29 cellular contexts compared by ENCODE assay signal in genomic region chr19:56601375-56601774, GRCh38. TPM values are rescaled to one million over a fixed set of nuclear protein-coding genes. Genes with fewer than 3 reads are reported as not detected.
A peak's percentile ranks its signal among the peaks of the same experiment; 100 is the strongest.
DNase-seq lines count a peak whose midpoint lies in the region; ATAC-seq and TF ChIP-seq lines count a peak whose summit lies in the region.
"Had no signal": no experiment of that assay in that cellular context is flagged by ENCODE, and none has a peak within 500 bp of the region (broad histone marks: within the 10 kb centered on the region; RNA-seq: fewer than 3 reads in every experiment).

No MANE protein-coding gene starts in this region.

- H3K79me1 ChIP-seq in IMR-90 (ENCODE audit: low read depth in 1 of 2, low read length in 2 of 2) (peaks cover 18 to 30% of the 10 kb centered on the region in 2 experiments), mesendoderm (ENCODE audit: low read length) (peaks cover 35% of the 10 kb centered on the region)

- no peaks in the 10 kb centered on the region for H3K27me3 ChIP-seq in BLaER1 treated with 17β-estradiol and CSF1 and Interleukin-3, amounts not matched to agents 10 nM and 100 nM
- H3K27me3 ChIP-seq in IMR-90 (ENCODE audit: control insufficient read depth, insufficient read depth, low read length) (no peaks in the 10 kb centered on the region), mesendoderm (ENCODE audit: insufficient read depth, low read length, poor library complexity) (no peaks in the 10 kb centered on the region)
- H3K27me3 ChIP-seq: body of pancreas, foreskin keratinocyte, hepatocyte had no signal

- no peak for TF ChIP-seq POLR2A in IMR-90 (IDR thresholded peaks at IDR 0.05; ENCODE audit: low read depth, low read length)

- H4K91ac ChIP-seq in IMR-90 (ENCODE audit: insufficient read depth, low read depth, low read length), result no peak overlapping the region

- DNase-seq in IMR-90 (peak; percentile 8), astrocyte of the hippocampus (ENCODE audit: low read depth, low spot score) (peak; percentile 31), mesendoderm (peak; percentile 1), dedifferentiated amniotic fluid mesenchymal stem cell (ENCODE audit: extremely low spot score) (no peak), globus pallidus (ENCODE audit: low spot score) (no peak)
- no peak for DNase-seq in T-helper 2 cell treated with Interferon-gamma antibody and Interleukin-4, amounts not matched to agents 5 μg/mL and 100 μg/mL, for 36 hours (ENCODE audit: low spot score)
- no peak for DNase-seq in activated naive CD4-positive, alpha-beta T cell treated with Interleukin-2 at 50 U/mL for 16 hours
- DNase-seq: activated CD4-positive, alpha-beta T cell treated with anti-CD3 and anti-CD28 coated beads for 36 hours; activated effector memory CD4-positive, alpha-beta T cell treated with Interleukin-2 at 50 U/mL for 16 hours; activated naive CD8-positive, alpha-beta T cell treated with anti-CD3 and anti-CD28 coated beads, Interleukin-2, amount 10 ng/mL, durations not matched to agents 7 days and 5 days; activated T-cell treated with anti-CD3 and anti-CD28 coated beads for 4 hours; body of pancreas; effector CD8-positive, alpha-beta T cell; H7; left colon; NCI-H146; NCI-H446 treated with DMSO at 0.1 percent for 48 hours; stimulated activated naive CD8-positive, alpha-beta T cell treated with anti-CD3 and anti-CD28 coated beads, Interleukin-15, Interleukin-2, amounts not matched to agents 100 U/mL and 50 U/mL, for 24 hours had no signal

- H3K79me2 ChIP-seq in mesendoderm (ENCODE audit: control insufficient read depth, insufficient read depth, low read length), result peaks cover 14% of the 10 kb centered on the region

- H3K9ac ChIP-seq in BLaER1 treated with 17β-estradiol and CSF1 and Interleukin-3, amounts not matched to agents 10 nM and 100 nM, result no peak overlapping the region
- H3K9ac ChIP-seq in IMR-90 (ENCODE audit: low read depth, low read length), result no peak overlapping the region
- H3K9ac ChIP-seq in mesendoderm (ENCODE audit: low read length), result no peak overlapping the region

- H4K8ac ChIP-seq in IMR-90 (ENCODE audit: low read depth in 2 of 2, low read length in 2 of 2) (no peak overlapping the region), mesendoderm (ENCODE audit: low read depth, low read length) (no peak overlapping the region)

- H3K56ac ChIP-seq in IMR-90 (ENCODE audit: extremely low read depth, insufficient read depth, low read length) (no peak overlapping the region), mesendoderm (ENCODE audit: low read length) (no peak overlapping the region)

- no peak overlapping the region for H3K4me2 ChIP-seq in BLaER1 treated with 17β-estradiol and CSF1 and Interleukin-3, amounts not matched to agents 10 nM and 100 nM
- H3K4me2 ChIP-seq in IMR-90 (ENCODE audit: low read depth, low read length) (no peak overlapping the region), mesendoderm (ENCODE audit: low read length) (no peak overlapping the region)
- H3K4me2 ChIP-seq: hepatocyte had no signal

- H3K4ac ChIP-seq in IMR-90 (ENCODE audit: low read depth, low read length) (no peak overlapping the region), mesendoderm (ENCODE audit: low read depth, low read length) (no peak overlapping the region)

- H3K27ac ChIP-seq in BLaER1 treated with 17β-estradiol and CSF1 and Interleukin-3, amounts not matched to agents 10 nM and 100 nM, result no peak overlapping the region
- H3K27ac ChIP-seq in IMR-90 (ENCODE audit: insufficient read depth, low read length), result no peak overlapping the region
- no peak overlapping the region for H3K27ac ChIP-seq in mesendoderm (ENCODE audit: low read depth, low read length)
- H3K27ac ChIP-seq: body of pancreas, foreskin keratinocyte, hepatocyte, thoracic aorta had no signal

- peaks cover 0 to 16% (median 0%) of the 10 kb centered on the region in 11 experiments; a peak in 3 of 22 replicates for H4K20me1 ChIP-seq in BLaER1 treated with 17β-estradiol and CSF1 and Interleukin-3, amounts not matched to agents 10 nM and 100 nM
- no peaks in the 10 kb centered on the region for H4K20me1 ChIP-seq in IMR-90 (ENCODE audit: insufficient read depth, low read length)

- peaks cover 1 to 5% (median 3%) of the 10 kb centered on the region in 10 experiments; a peak in 17 of 20 replicates for H3K4me1 ChIP-seq in BLaER1 treated with 17β-estradiol and CSF1 and Interleukin-3, amounts not matched to agents 10 nM and 100 nM
- no peaks in the 10 kb centered on the region for H3K4me1 ChIP-seq in IMR-90 (ENCODE audit: control insufficient read depth, insufficient read depth, low read length)
- H3K4me1 ChIP-seq in mesendoderm (ENCODE audit: control insufficient read depth, low read depth, low read length), result no peaks in the 10 kb centered on the region
- H3K4me1 ChIP-seq: foreskin keratinocyte had no signal

- peaks cover 68% of the 10 kb centered on the region for H3K9me3 Mint-ChIP-seq in T-helper 2 cell treated with Interferon-gamma antibody and Interleukin-4, amounts not matched to agents 5 μg/mL and 100 μg/mL, for 36 hours

- H3K4me1 Mint-ChIP-seq in T-helper 2 cell treated with Interferon-gamma antibody and Interleukin-4, amounts not matched to agents 5 μg/mL and 100 μg/mL, for 36 hours (ENCODE audit: low read depth), result no peaks in the 10 kb centered on the region

- no peak overlapping the region for H3K27ac Mint-ChIP-seq in T-helper 2 cell treated with Interferon-gamma antibody and Interleukin-4, amounts not matched to agents 5 μg/mL and 100 μg/mL, for 36 hours
- H3K27ac Mint-ChIP-seq: activated CD4-positive, alpha-beta T cell treated with anti-CD3 and anti-CD28 coated beads for 36 hours; activated naive CD8-positive, alpha-beta T cell treated with anti-CD3 and anti-CD28 coated beads, Interleukin-2, amount 10 ng/mL, durations not matched to agents 7 days and 5 days; memory B cell had no signal

- POLR2A ChIA-PET in IMR-90 (lab: Charles Lee; ENCODE audit: unreplicated experiment), result no interaction called here

- ATAC-seq in IMR-90 (ENCODE audit: low read depth), result no peak
- ATAC-seq: activated CD4-positive, alpha-beta T cell treated with anti-CD3 and anti-CD28 coated beads for 36 hours; body of pancreas; esophagus mucosa; foreskin keratinocyte; K562; left colon; Right ventricle myocardium inferior; SK-N-SH treated with all-trans-retinoic acid at 6 μM for 48 hours; stimulated activated naive CD8-positive, alpha-beta T cell treated with anti-CD3 and anti-CD28 coated beads, Interleukin-15, Interleukin-2, amounts not matched to agents 100 U/mL and 50 U/mL, for 24 hours had no signal

- peak overlapping the region in 6 of 10 experiments; percentile 8 to 38 (median 24); a peak in 5 of 20 replicates for H3K4me3 ChIP-seq in BLaER1 treated with 17β-estradiol and CSF1 and Interleukin-3, amounts not matched to agents 10 nM and 100 nM
- H3K4me3 ChIP-seq in IMR-90 (ENCODE audit: insufficient read depth, low read depth, low read length) (no peak overlapping the region), mesendoderm (ENCODE audit: low read length) (no peak overlapping the region)
- H3K4me3 ChIP-seq: body of pancreas, hepatocyte, K562, thoracic aorta had no signal

- TF ChIP-seq RAD21 in IMR-90 (IDR thresholded peaks at IDR 0.05; ENCODE audit: low read length), result no peak

- H4K5ac ChIP-seq in IMR-90 (ENCODE audit: low read depth, low read length) (no peak overlapping the region), mesendoderm (ENCODE audit: low read length) (no peak overlapping the region)

- H3K14ac ChIP-seq in IMR-90 (replicated peaks; ENCODE audit: low read depth, low read length), result no peak overlapping the region

- H2BK120ac ChIP-seq in IMR-90 (ENCODE audit: low read depth, low read length) (no peak overlapping the region), mesendoderm (ENCODE audit: low read depth, low read length) (no peak overlapping the region)

- H2AFZ ChIP-seq in IMR-90 (replicated peaks; ENCODE audit: low read length, poor library complexity), result no peak overlapping the region
- H2AFZ ChIP-seq: hepatocyte had no signal

- H2AK5ac ChIP-seq in IMR-90 (ENCODE audit: low read depth, low read length) (no peak overlapping the region), mesendoderm (ENCODE audit: low read length) (no peak overlapping the region)

- no TSS peak for BruUV-seq in IMR-90 (replicated peaks; lab: Mats Ljungman, UMichigan)

- dilution Hi-C loops in IMR-90 (cut with HindIII; ENCODE audit: low sequenced_read_pairs, unreplicated experiment), result no loop called here

- H3K36me3 Mint-ChIP-seq in T-helper 2 cell treated with Interferon-gamma antibody and Interleukin-4, amounts not matched to agents 5 μg/mL and 100 μg/mL, for 36 hours (ENCODE audit: low read depth), result peaks cover 57% of the 10 kb centered on the region

- TF ChIP-seq CTCF in IMR-90 (conservative IDR thresholded peaks at IDR 0.05; ENCODE audit: low read depth, low read length), result no peak

- H3K36me3 ChIP-seq in BLaER1 treated with 17β-estradiol and CSF1 and Interleukin-3, amounts not matched to agents 10 nM and 100 nM, result peaks cover 88 to 96% (median 91%) of the 10 kb centered on the region in 11 experiments
- peaks cover 39% of the 10 kb centered on the region for H3K36me3 ChIP-seq in IMR-90 (ENCODE audit: control insufficient read depth, insufficient read depth, low read length)
- peaks cover 2% of the 10 kb centered on the region for H3K36me3 ChIP-seq in mesendoderm (ENCODE audit: control insufficient read depth, insufficient read depth, low read length)

- H2BK15ac ChIP-seq in IMR-90 (ENCODE audit: low read depth, low read length) (no peak overlapping the region), mesendoderm (replicated peaks; ENCODE audit: low read depth) (no peak overlapping the region)

- no peaks in the 10 kb centered on the region for H3K27me3 Mint-ChIP-seq in T-helper 2 cell treated with Interferon-gamma antibody and Interleukin-4, amounts not matched to agents 5 μg/mL and 100 μg/mL, for 36 hours (ENCODE audit: low read depth)
- H3K27me3 Mint-ChIP-seq: activated CD4-positive, alpha-beta T cell treated with anti-CD3 and anti-CD28 coated beads for 36 hours; activated naive CD8-positive, alpha-beta T cell treated with anti-CD3 and anti-CD28 coated beads, Interleukin-2, amount 10 ng/mL, durations not matched to agents 7 days and 5 days; memory B cell had no signal

- no peaks in the 10 kb centered on the region for H3K9me1 ChIP-seq in IMR-90 (ENCODE audit: insufficient read depth, low read length)

- no peak overlapping the region for H2BK5ac ChIP-seq in IMR-90 (ENCODE audit: low read depth, low read length, poor library complexity, severe bottlenecking)
- no peak overlapping the region for H2BK5ac ChIP-seq in mesendoderm (ENCODE audit: low read length)

- CTCF ChIA-PET in IMR-90 (lab: Yijun Ruan, JAX), result no interaction called here

- in situ Hi-C loops in IMR-90 (cut with MboI; ENCODE audit: low sequenced_read_pairs), result no loop called here

- H3K18ac ChIP-seq in IMR-90 (ENCODE audit: low read depth, low read length) (no peak overlapping the region), mesendoderm (ENCODE audit: low read length) (no peak overlapping the region)

- peaks cover 91 to 98% (median 96%) of the 10 kb centered on the region in 11 experiments for H3K9me3 ChIP-seq in BLaER1 treated with 17β-estradiol and CSF1 and Interleukin-3, amounts not matched to agents 10 nM and 100 nM (replicated peaks in 1 of 11)
- H3K9me3 ChIP-seq in IMR-90 (ENCODE audit: control insufficient read depth, insufficient read depth, low read length), result peaks cover 47% of the 10 kb centered on the region

- no peak overlapping the region for H3K4me3 Mint-ChIP-seq in T-helper 2 cell treated with Interferon-gamma antibody and Interleukin-4, amounts not matched to agents 5 μg/mL and 100 μg/mL, for 36 hours
- H3K4me3 Mint-ChIP-seq: activated CD4-positive, alpha-beta T cell treated with anti-CD3 and anti-CD28 coated beads for 36 hours; activated naive CD8-positive, alpha-beta T cell treated with anti-CD3 and anti-CD28 coated beads, Interleukin-2, amount 10 ng/mL, durations not matched to agents 7 days and 5 days; memory B cell had no signal

- no CpG with 5 or more reads among the region's 3 CpGs for WGBS in IMR-90 (ENCODE audit: extremely low coverage in 2 of 2, insufficient read length in 1 of 2), 2 experiments
- no CpG with 5 or more reads among the region's 3 CpGs for WGBS in mesendoderm (ENCODE audit: extremely low coverage, insufficient coverage, low lambda C conversion rate)

- no peak overlapping the region for H2AK9ac ChIP-seq in IMR-90 (replicated peaks; ENCODE audit: low read depth, low read length, poor library complexity)

- intact Hi-C loops in IMR-90 (cut with micrococcal nuclease), result no loop called here

- no peak overlapping the region for H2BK20ac ChIP-seq in IMR-90 (ENCODE audit: low read depth, low read length)

- no peak overlapping the region for H3K23ac ChIP-seq in IMR-90 (ENCODE audit: low read depth, low read length)
- H3K23ac ChIP-seq in mesendoderm (ENCODE audit: low read length), result no peak overlapping the region

RNA-seq across cellular contexts. Expression of gene ZNF71, which starts 6.3 kb away (rescaled TPM):
- 7.5 and 9.3 TPM in 2 replicates for total RNA-seq in IMR-90 (2012; rRNA removed)
- 7.9 and 8.1 TPM in 2 replicates for polyA plus RNA-seq in IMR-90 (2012; rRNA removed)
- 3.3 and 9.2 TPM in 2 replicates for polyA plus RNA-seq in IMR-90 (2012; cell fraction: cytosol; rRNA removed)
- polyA plus RNA-seq in IMR-90 (2012; cell fraction: nucleus; rRNA removed; ENCODE audit: low replicate concordance), result 5.9 and 8.4 TPM in 2 replicates
- 6.2 TPM for polyA plus RNA-seq in mesendoderm (2013, experiment 1 of 2)
- polyA plus RNA-seq in mesendoderm (2013, experiment 2 of 2), result 6.3 TPM

RNA-seq across cellular contexts. Expression of gene ZNF470, which starts 34.1 kb away (rescaled TPM):
- total RNA-seq in IMR-90 (2012; rRNA removed), result 3.8 and 4.4 TPM in 2 replicates
- 1.5 and 1.7 TPM in 2 replicates for polyA plus RNA-seq in IMR-90 (2012; rRNA removed)
- 0.54 and 0.64 TPM in 2 replicates for polyA plus RNA-seq in IMR-90 (2012; cell fraction: cytosol; rRNA removed)
- polyA plus RNA-seq in IMR-90 (2012; cell fraction: nucleus; rRNA removed; ENCODE audit: low replicate concordance), result 1.8 and 5.9 TPM in 2 replicates
- 4.7 TPM for polyA plus RNA-seq in mesendoderm (2013, experiment 1 of 2)
- 4.6 TPM for polyA plus RNA-seq in mesendoderm (2013, experiment 2 of 2)
- total RNA-seq: K562 had no signal

RNA-seq across cellular contexts. Expression of gene SMIM17, which starts 41.6 kb away (rescaled TPM):
- 0.28 TPM in 1 of 2 replicates, not detected in the other for total RNA-seq in IMR-90 (2012; rRNA removed)
- 0.10 TPM in 1 of 2 replicates, not detected in the other for polyA plus RNA-seq in IMR-90 (2012; rRNA removed)
- polyA plus RNA-seq in IMR-90 (2012; cell fraction: cytosol; rRNA removed), result 0.08 TPM in 1 of 2 replicates, not detected in the other
- 0.13 and 0.48 TPM in 2 replicates for polyA plus RNA-seq in IMR-90 (2012; cell fraction: nucleus; rRNA removed; ENCODE audit: low replicate concordance)
- 0.06 TPM for polyA plus RNA-seq in mesendoderm (2013, experiment 1 of 2)
- not detected for polyA plus RNA-seq in mesendoderm (2013, experiment 2 of 2)
- total RNA-seq: activated CD4-positive, alpha-beta T cell treated with anti-CD3 and anti-CD28 coated beads for 36 hours; body of pancreas; esophagus mucosa; foreskin keratinocyte; H7; hepatocyte; K562; OCI-LY7; Right ventricle myocardium inferior; T-helper 2 cell treated with Interferon-gamma antibody and Interleukin-4, amounts not matched to agents 100 ng/mL and 5 ng/mL, for 36 hours had no signal
- polyA plus RNA-seq: foreskin keratinocyte, K562 had no signal

Comparison
In these comparisons a context has a peak if more than half of its experiments do, and no peak if none do; other contexts are left out.
1. H3K4me3 ChIP-seq: peak in BLaER1 treated with 17β-estradiol and CSF1 and Interleukin-3, amounts not matched to agents 10 nM and 100 nM (6 of 10); none in IMR-90 (single experiment) and mesendoderm (single experiment).
2. DNase-seq: peak in IMR-90 (single experiment), astrocyte of the hippocampus (single experiment) and mesendoderm (single experiment); none in dedifferentiated amniotic fluid mesenchymal stem cell (single experiment), T-helper 2 cell treated with Interferon-gamma antibody and Interleukin-4, amounts not matched to agents 5 μg/mL and 100 μg/mL, for 36 hours (single experiment), activated naive CD4-positive, alpha-beta T cell treated with Interleukin-2 at 50 U/mL for 16 hours (single experiment) and globus pallidus (single experiment).